Comparison of ENCODE assay signal across 1 cellular context in the genomic region with DNA sequence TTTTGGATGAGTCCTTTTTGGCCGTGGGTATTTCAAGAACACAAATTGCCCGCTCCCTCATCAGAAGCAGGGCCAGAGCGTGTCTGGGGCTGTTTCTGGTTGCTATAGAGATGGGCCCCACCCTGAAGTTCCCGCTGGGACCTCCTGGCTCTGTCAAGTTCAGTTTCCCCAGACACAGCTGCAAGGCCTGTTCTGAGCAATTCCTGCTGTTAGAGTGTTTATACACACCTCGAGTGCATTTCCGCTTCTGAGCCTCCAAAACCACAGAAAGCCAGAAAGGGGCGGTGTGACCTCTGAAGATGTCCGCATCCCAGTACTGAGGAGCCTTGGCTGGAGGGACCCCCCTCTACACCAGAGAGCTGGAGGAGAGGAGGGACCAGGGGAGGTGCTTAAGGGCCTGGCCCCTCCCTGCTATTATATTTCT.
A peak's percentile ranks its signal among the peaks of the same experiment; 100 is the strongest.
TF ChIP-seq lines count a peak whose summit lies in the region.

No MANE protein-coding gene starts in this region.

TF ChIP-seq in HepG2, 621 proteins besides CTCF, POLR2A, EP300 and RAD21:
- TF ChIP-seq BRCA1 (CRISPR knock-in tag; IDR thresholded peaks at IDR 0.05) (no peak), SAP130 (CRISPR knock-in tag; IDR thresholded peaks at IDR 0.05; ENCODE audit: low read depth) (peak; percentile 16; the same call in 1 of the 2 replicates)
- TF ChIP-seq, protein P1, sequence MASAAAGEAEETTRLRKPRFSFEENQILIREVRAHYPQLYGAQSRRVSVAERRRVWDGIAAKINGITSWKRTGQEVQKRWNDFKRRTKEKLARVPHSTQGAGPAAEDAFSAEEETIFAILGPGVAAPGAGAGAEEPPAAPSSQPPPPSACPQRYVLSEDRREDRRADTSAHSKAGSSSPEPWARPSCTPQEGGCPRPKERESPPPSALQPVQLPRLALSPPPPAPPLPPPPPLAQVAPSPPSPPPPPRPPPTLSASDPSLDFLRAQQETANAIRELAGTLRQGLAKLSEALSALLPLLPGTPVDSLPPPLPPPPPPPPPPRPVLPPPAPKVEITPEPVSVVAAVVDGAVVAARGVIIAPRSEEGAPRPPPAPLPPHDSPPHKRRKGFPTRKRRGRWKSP (CRISPR knock-in tag; IDR thresholded peaks at IDR 0.05), result 0 out of 2 replicates have a peak, but pooled peaks have one; percentile 25
- TF ChIP-seq, protein P2, sequence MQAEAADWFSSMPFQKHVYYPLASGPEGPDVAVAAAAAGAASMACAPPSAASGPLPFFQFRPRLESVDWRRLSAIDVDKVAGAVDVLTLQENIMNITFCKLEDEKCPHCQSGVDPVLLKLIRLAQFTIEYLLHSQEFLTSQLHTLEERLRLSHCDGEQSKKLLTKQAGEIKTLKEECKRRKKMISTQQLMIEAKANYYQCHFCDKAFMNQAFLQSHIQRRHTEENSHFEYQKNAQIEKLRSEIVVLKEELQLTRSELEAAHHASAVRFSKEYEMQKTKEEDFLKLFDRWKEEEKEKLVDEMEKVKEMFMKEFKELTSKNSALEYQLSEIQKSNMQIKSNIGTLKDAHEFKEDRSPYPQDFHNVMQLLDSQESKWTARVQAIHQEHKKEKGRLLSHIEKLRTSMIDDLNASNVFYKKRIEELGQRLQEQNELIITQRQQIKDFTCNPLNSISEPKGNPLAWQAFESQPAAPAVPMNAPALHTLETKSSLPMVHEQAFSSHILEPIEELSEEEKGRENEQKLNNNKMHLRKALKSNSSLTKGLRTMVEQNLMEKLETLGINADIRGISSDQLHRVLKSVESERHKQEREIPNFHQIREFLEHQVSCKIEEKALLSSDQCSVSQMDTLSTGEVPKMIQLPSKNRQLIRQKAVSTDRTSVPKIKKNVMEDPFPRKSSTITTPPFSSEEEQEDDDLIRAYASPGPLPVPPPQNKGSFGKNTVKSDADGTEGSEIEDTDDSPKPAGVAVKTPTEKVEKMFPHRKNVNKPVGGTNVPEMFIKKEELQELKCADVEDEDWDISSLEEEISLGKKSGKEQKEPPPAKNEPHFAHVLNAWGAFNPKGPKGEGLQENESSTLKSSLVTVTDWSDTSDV (CRISPR knock-in tag; IDR thresholded peaks at IDR 0.05), result 0 out of 2 replicates have a peak, but pooled peaks have one; percentile 40
- TF ChIP-seq, protein P3, sequence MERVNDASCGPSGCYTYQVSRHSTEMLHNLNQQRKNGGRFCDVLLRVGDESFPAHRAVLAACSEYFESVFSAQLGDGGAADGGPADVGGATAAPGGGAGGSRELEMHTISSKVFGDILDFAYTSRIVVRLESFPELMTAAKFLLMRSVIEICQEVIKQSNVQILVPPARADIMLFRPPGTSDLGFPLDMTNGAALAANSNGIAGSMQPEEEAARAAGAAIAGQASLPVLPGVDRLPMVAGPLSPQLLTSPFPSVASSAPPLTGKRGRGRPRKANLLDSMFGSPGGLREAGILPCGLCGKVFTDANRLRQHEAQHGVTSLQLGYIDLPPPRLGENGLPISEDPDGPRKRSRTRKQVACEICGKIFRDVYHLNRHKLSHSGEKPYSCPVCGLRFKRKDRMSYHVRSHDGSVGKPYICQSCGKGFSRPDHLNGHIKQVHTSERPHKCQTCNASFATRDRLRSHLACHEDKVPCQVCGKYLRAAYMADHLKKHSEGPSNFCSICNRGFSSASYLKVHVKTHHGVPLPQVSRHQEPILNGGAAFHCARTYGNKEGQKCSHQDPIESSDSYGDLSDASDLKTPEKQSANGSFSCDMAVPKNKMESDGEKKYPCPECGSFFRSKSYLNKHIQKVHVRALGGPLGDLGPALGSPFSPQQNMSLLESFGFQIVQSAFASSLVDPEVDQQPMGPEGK (CRISPR knock-in tag; IDR thresholded peaks at IDR 0.05), result 0 out of 2 replicates have a peak, but pooled peaks have one; percentile 30
